ENCODE assay signal across 9 cellular contexts in genomic region chr10:124565565-124566221, GRCh38.
A peak's percentile ranks its signal among the peaks of the same experiment; 100 is the strongest.
DNase-seq lines count a peak whose midpoint lies in the region; ATAC-seq and TF ChIP-seq lines count a peak whose summit lies in the region.
"Had no signal": no experiment of that assay in that cellular context is flagged by ENCODE, and none has a peak within 500 bp of the region (broad histone marks: within the 10 kb centered on the region; RNA-seq: fewer than 3 reads in every experiment).

No MANE protein-coding gene starts in this region.

- no peaks in the 10 kb centered on the region for H3K9me2 ChIP-seq in Karpas-422 (replicated peaks; ENCODE audit: insufficient read depth, low read length)

- TF ChIP-seq POLR2A in right lobe of liver (IDR thresholded peaks at IDR 0.05) = no peak

- no peak overlapping the region for H3K27ac ChIP-seq in BLaER1 treated with 17β-estradiol and CSF1 and Interleukin-3, amounts not matched to agents 10 nM and 100 nM
- H3K27ac ChIP-seq in Karpas-422 (ENCODE audit: low read length) (peak overlapping the region; percentile 92), right lobe of liver (no peak overlapping the region)

- H3K27ac Mint-ChIP-seq in immature natural killer cell = no peak overlapping the region
- H3K27ac Mint-ChIP-seq in activated T-helper 1 cell treated with anti-CD3 and anti-CD28 coated beads, Interleukin-12 subunit alpha, Interleukin-12 subunit beta, Interleukin-2, Interleukin-4 antibody, amounts not matched to agents 30 ng/mL and 10 ng/mL and 1 ng/mL, durations not matched to agents 14 hours and 24 hours and 36 hours = no peak overlapping the region
- H3K27ac Mint-ChIP-seq: activated naive CD8-positive, alpha-beta T cell had no signal

- peaks cover 2 to 4% (median 2%) of the 10 kb centered on the region in 3 donors for H3K27me3 Mint-ChIP-seq in immature natural killer cell (ENCODE audit: low read depth in 3 of 3)
- peaks cover 6% of the 10 kb centered on the region for H3K27me3 Mint-ChIP-seq in activated T-helper 1 cell treated with anti-CD3 and anti-CD28 coated beads, Interleukin-12 subunit alpha, Interleukin-12 subunit beta, Interleukin-2, Interleukin-4 antibody, amounts not matched to agents 30 ng/mL and 10 ng/mL and 1 ng/mL, durations not matched to agents 14 hours and 24 hours and 36 hours (ENCODE audit: insufficient read depth)
- H3K27me3 Mint-ChIP-seq: activated naive CD8-positive, alpha-beta T cell had no signal

- H3K4me3 ChIP-seq in BLaER1 treated with 17β-estradiol and CSF1 and Interleukin-3, amounts not matched to agents 10 nM and 100 nM = no peak overlapping the region
- H3K4me3 ChIP-seq in Karpas-422 (ENCODE audit: low read length) = 0 out of 2 replicates have a peak overlapping the region, but pooled peaks have one; percentile 5
- H3K4me3 ChIP-seq in astrocyte of the cerebellum (ENCODE audit: low read depth, low read length) = no peak overlapping the region
- no peak overlapping the region for H3K4me3 ChIP-seq in right lobe of liver

- peaks cover 0 to 22% (median 6%) of the 10 kb centered on the region in 11 experiments; a peak in 9 of 22 replicates for H3K27me3 ChIP-seq in BLaER1 treated with 17β-estradiol and CSF1 and Interleukin-3, amounts not matched to agents 10 nM and 100 nM
- H3K27me3 ChIP-seq in Karpas-422 (ENCODE audit: low read length) (no peaks in the 10 kb centered on the region), right lobe of liver (no peaks in the 10 kb centered on the region)

- H4K20me1 ChIP-seq in BLaER1 treated with 17β-estradiol and CSF1 and Interleukin-3, amounts not matched to agents 10 nM and 100 nM = peaks cover 0 to 10% (median 0%) of the 10 kb centered on the region in 11 experiments; a peak in 1 of 22 replicates
- peaks cover 13% of the 10 kb centered on the region; the same call in 1 of the 2 replicates for H4K20me1 ChIP-seq in Karpas-422 (ENCODE audit: insufficient read depth, low read depth, low read length)

- H3K36me3 Mint-ChIP-seq in immature natural killer cell = peaks cover 0 to 3% (median 0%) of the 10 kb centered on the region in 3 donors
- H3K36me3 Mint-ChIP-seq in activated T-helper 1 cell treated with anti-CD3 and anti-CD28 coated beads, Interleukin-12 subunit alpha, Interleukin-12 subunit beta, Interleukin-2, Interleukin-4 antibody, amounts not matched to agents 30 ng/mL and 10 ng/mL and 1 ng/mL, durations not matched to agents 14 hours and 24 hours and 36 hours (ENCODE audit: low read depth) = no peaks in the 10 kb centered on the region

- peak; percentile 93 for DNase-seq in Karpas-422
- no peak for DNase-seq in astrocyte of the cerebellum (ENCODE audit: low read depth)
- peak in 2 of 3 donors; percentile 16 to 56 for DNase-seq in right lobe of liver
- DNase-seq in immature natural killer cell = no peak
- DNase-seq in activated T-helper 1 cell treated with anti-CD3 and anti-CD28 coated beads, Interleukin-12 subunit alpha, Interleukin-12 subunit beta, Interleukin-2, Interleukin-4 antibody, amounts not matched to agents 30 ng/mL and 10 ng/mL and 1 ng/mL, durations not matched to agents 14 hours and 24 hours and 36 hours (ENCODE audit: low spot score) = no peak
- no peak for DNase-seq in NCI-H1930 (lab: John Stamatoyannopoulos, UW)
- no peak for DNase-seq in stimulated activated naive CD4-positive, alpha-beta T cell (lab: John Stamatoyannopoulos, UW)

- peak in 3 of 4 donors; percentile 37 to 40 (median 40) for ATAC-seq in right lobe of liver

- intact Hi-C loops in right lobe of liver (cut with DNase I) = no loop called here
- intact Hi-C loops in activated T-helper 1 cell treated with anti-CD3 and anti-CD28 coated beads, Interleukin-12 subunit alpha, Interleukin-12 subunit beta, Interleukin-2, Interleukin-4 antibody, amounts not matched to agents 30 ng/mL and 10 ng/mL and 1 ng/mL, durations not matched to agents 14 hours and 24 hours and 36 hours (cut with micrococcal nuclease) = no loop called here

- H3K9ac ChIP-seq in BLaER1 treated with 17β-estradiol and CSF1 and Interleukin-3, amounts not matched to agents 10 nM and 100 nM = 0 out of 22 replicates have a peak overlapping the region, but pooled peaks of 2 of the 11 experiments have one; percentile 0 to 11
- H3K9ac ChIP-seq in Karpas-422 (ENCODE audit: low read length) = peak overlapping the region; percentile 60

- H3K9me3 Mint-ChIP-seq in immature natural killer cell = peaks cover 0 to 4% (median 0%) of the 10 kb centered on the region in 6 donors
- peaks cover 3% of the 10 kb centered on the region for H3K9me3 Mint-ChIP-seq in activated T-helper 1 cell treated with anti-CD3 and anti-CD28 coated beads, Interleukin-12 subunit alpha, Interleukin-12 subunit beta, Interleukin-2, Interleukin-4 antibody, amounts not matched to agents 30 ng/mL and 10 ng/mL and 1 ng/mL, durations not matched to agents 14 hours and 24 hours and 36 hours

- H3K4me1 Mint-ChIP-seq in immature natural killer cell = no peaks in the 10 kb centered on the region
- H3K4me1 Mint-ChIP-seq in activated T-helper 1 cell treated with anti-CD3 and anti-CD28 coated beads, Interleukin-12 subunit alpha, Interleukin-12 subunit beta, Interleukin-2, Interleukin-4 antibody, amounts not matched to agents 30 ng/mL and 10 ng/mL and 1 ng/mL, durations not matched to agents 14 hours and 24 hours and 36 hours (ENCODE audit: low read depth) = no peaks in the 10 kb centered on the region

- H3K4me3 Mint-ChIP-seq in immature natural killer cell = no peak overlapping the region
- H3K4me3 Mint-ChIP-seq in activated T-helper 1 cell treated with anti-CD3 and anti-CD28 coated beads, Interleukin-12 subunit alpha, Interleukin-12 subunit beta, Interleukin-2, Interleukin-4 antibody, amounts not matched to agents 30 ng/mL and 10 ng/mL and 1 ng/mL, durations not matched to agents 14 hours and 24 hours and 36 hours = no peak overlapping the region
- H3K4me3 Mint-ChIP-seq: activated naive CD8-positive, alpha-beta T cell had no signal

- no peaks in the 10 kb centered on the region for H3K36me3 ChIP-seq in BLaER1 treated with 17β-estradiol and CSF1 and Interleukin-3, amounts not matched to agents 10 nM and 100 nM
- H3K36me3 ChIP-seq in Karpas-422 (ENCODE audit: insufficient read depth, low read length) (peaks cover 28% of the 10 kb centered on the region), right lobe of liver (no peaks in the 10 kb centered on the region)

- in situ Hi-C loops in astrocyte of the cerebellum (cut with HindIII; ENCODE audit: low sequenced_read_pairs) = no loop called here

- H2AFZ ChIP-seq in Karpas-422 (ENCODE audit: low read length) = no peak overlapping the region

- TF ChIP-seq CTCF in astrocyte of the cerebellum (IDR thresholded peaks at IDR 0.05; ENCODE audit: low read depth, low read length, missing control alignments) (peak; percentile 30), right lobe of liver (IDR thresholded peaks at IDR 0.05) (peak in 3 of 4 donors; percentile 5 to 26 (median 12))

- peaks cover 92% of the 10 kb centered on the region for H3K79me2 ChIP-seq in Karpas-422 (ENCODE audit: low read length)

- 48% methylated on average over 4 of the region's 27 CpGs for WGBS in right lobe of liver (ENCODE audit: insufficient coverage, low coverage, low lambda C conversion rate, missing lambda C conversion rate)

- peaks cover 5 to 11% (median 8%) of the 10 kb centered on the region in 11 experiments; a peak in 11 of 22 replicates for H3K9me3 ChIP-seq in BLaER1 treated with 17β-estradiol and CSF1 and Interleukin-3, amounts not matched to agents 10 nM and 100 nM (replicated peaks in 1 of 11)
- H3K9me3 ChIP-seq in Karpas-422 (ENCODE audit: low read length) = no peaks in the 10 kb centered on the region
- H3K9me3 ChIP-seq in right lobe of liver = no peaks in the 10 kb centered on the region

- H3K4me1 ChIP-seq in BLaER1 treated with 17β-estradiol and CSF1 and Interleukin-3, amounts not matched to agents 10 nM and 100 nM = peaks cover 9 to 50% (median 42%) of the 10 kb centered on the region in 10 experiments
- H3K4me1 ChIP-seq in Karpas-422 (ENCODE audit: low read length) = peaks cover 99% of the 10 kb centered on the region
- no peaks in the 10 kb centered on the region for H3K4me1 ChIP-seq in right lobe of liver

- peak overlapping the region; percentile 1 to 75 (median 48); a peak in 20 of 22 replicates for H3K4me2 ChIP-seq in BLaER1 treated with 17β-estradiol and CSF1 and Interleukin-3, amounts not matched to agents 10 nM and 100 nM
- H3K4me2 ChIP-seq in Karpas-422 (ENCODE audit: low read depth, low read length, poor library complexity, severe bottlenecking) = peak overlapping the region; percentile 52

Comparison
In these comparisons a context has a peak if more than half of its experiments do, and no peak if none do; other contexts are left out.
1. DNase-seq: peak in Karpas-422 (single experiment) and right lobe of liver (2 of 3); none in astrocyte of the cerebellum (single experiment), immature natural killer cell (0 of 3), activated T-helper 1 cell treated with anti-CD3 and anti-CD28 coated beads, Interleukin-12 subunit alpha, Interleukin-12 subunit beta, Interleukin-2, Interleukin-4 antibody, amounts not matched to agents 30 ng/mL and 10 ng/mL and 1 ng/mL, durations not matched to agents 14 hours and 24 hours and 36 hours (single experiment), NCI-H1930 (0 of 2) and stimulated activated naive CD4-positive, alpha-beta T cell (0 of 6).